ENCODE assay signal across 25 cellular contexts in genomic region chr1:109903371-109903930, GRCh38. TPM values are rescaled to one million over a fixed set of nuclear protein-coding genes. Genes with fewer than 3 reads are reported as not detected.
"Had no signal": no experiment of that assay in that cellular context is flagged by ENCODE, and none has a peak within 500 bp of the region (broad histone marks: within the 10 kb centered on the region; RNA-seq: fewer than 3 reads in every experiment).

No MANE protein-coding gene starts in this region.

- H3K27me3 ChIP-seq: adrenal gland had no signal

- H3K27me3 Mint-ChIP-seq: activated CD4-positive, alpha-beta T cell treated with anti-CD3 and anti-CD28 coated beads for 36 hours; activated naive CD8-positive, alpha-beta T cell treated with anti-CD3 and anti-CD28 coated beads for 36 hours; activated T-helper 17 cell treated with anti-CD3 and anti-CD28 coated beads, Interleukin-2, amount 50 U/mL, for 72 hours; T-cell had no signal

- ATAC-seq: activated CD4-positive, alpha-beta T cell treated with anti-CD3 and anti-CD28 coated beads for 36 hours; activated T-cell treated with anti-CD3 and anti-CD28 coated beads, Interleukin-2, amount 50 U/mL, for 4 hours; activated T-helper 17 cell treated with anti-CD3 and anti-CD28 coated beads, Interleukin-2, amount 50 U/mL, for 72 hours; Right ventricle myocardium inferior; T-cell had no signal

- H3K4me3 ChIP-seq: adrenal gland, SK-N-MC had no signal

- H3K36me3 Mint-ChIP-seq: T-cell had no signal

- H3K36me3 ChIP-seq: adrenal gland, WERI-Rb-1 had no signal

- H3K27ac ChIP-seq: adrenal gland, SK-N-MC, WERI-Rb-1 had no signal

- H3K9me3 Mint-ChIP-seq: activated naive CD4-positive, alpha-beta T cell treated with anti-CD3 and anti-CD28 coated beads for 36 hours; activated T-cell treated with anti-CD3 and anti-CD28 coated beads, Interleukin-2, amount 50 U/mL, for 4 hours; activated T-helper 17 cell treated with anti-CD3 and anti-CD28 coated beads, Interleukin-2, amount 50 U/mL, for 72 hours; T-cell had no signal

- H3K9me3 ChIP-seq: adrenal gland had no signal

- DNase-seq: activated CD4-positive, alpha-beta T cell treated with anti-CD3 and anti-CD28 coated beads for 36 hours; activated CD4-positive, alpha-beta T cell treated with anti-CD3 and anti-CD28 coated beads, Interleukin-2, amount 50 U/mL, for 1 hour; activated CD8-positive, alpha-beta memory T cell treated with anti-CD3 and anti-CD28 coated beads for 24 hours; activated gamma-delta T cell; activated naive CD4-positive, alpha-beta T cell treated with anti-CD3 and anti-CD28 coated beads for 36 hours; activated naive CD8-positive, alpha-beta T cell treated with anti-CD3 and anti-CD28 coated beads for 36 hours; activated T-cell treated with anti-CD3 and anti-CD28 coated beads, Interleukin-2, amount 50 U/mL, for 4 hours; adrenal gland; anterior cingulate cortex; cerebellar nuclear complex; Kasumi-1; KBM-7; NCI-H1436 treated with DMSO at 0.1 percent for 48 hours; NCI-H1930; NCI-H345; NCI-H510A; NCI-H526 treated with DMSO at 0.1 percent for 48 hours; NCI-H82; RPMI8226; T-cell; WERI-Rb-1 had no signal

- H3K27ac Mint-ChIP-seq: activated CD4-positive, alpha-beta T cell treated with anti-CD3 and anti-CD28 coated beads for 36 hours; activated naive CD4-positive, alpha-beta T cell treated with anti-CD3 and anti-CD28 coated beads for 36 hours; activated naive CD8-positive, alpha-beta T cell treated with anti-CD3 and anti-CD28 coated beads for 36 hours; activated T-helper 17 cell treated with anti-CD3 and anti-CD28 coated beads, Interleukin-2, amount 50 U/mL, for 72 hours had no signal

- H3K4me3 Mint-ChIP-seq: activated CD4-positive, alpha-beta T cell treated with anti-CD3 and anti-CD28 coated beads for 36 hours; activated naive CD4-positive, alpha-beta T cell treated with anti-CD3 and anti-CD28 coated beads for 36 hours; activated naive CD8-positive, alpha-beta T cell treated with anti-CD3 and anti-CD28 coated beads for 36 hours; activated T-cell treated with anti-CD3 and anti-CD28 coated beads, Interleukin-2, amount 50 U/mL, for 4 hours; activated T-helper 17 cell treated with anti-CD3 and anti-CD28 coated beads, Interleukin-2, amount 50 U/mL, for 72 hours; T-cell had no signal

RNA-seq across cellular contexts. Expression of gene CSF1, which starts 7.2 kb away (rescaled TPM):
- total RNA-seq: OCI-LY7 had no signal
